17 cellular contexts compared by ENCODE assay signal in the genomic region with DNA sequence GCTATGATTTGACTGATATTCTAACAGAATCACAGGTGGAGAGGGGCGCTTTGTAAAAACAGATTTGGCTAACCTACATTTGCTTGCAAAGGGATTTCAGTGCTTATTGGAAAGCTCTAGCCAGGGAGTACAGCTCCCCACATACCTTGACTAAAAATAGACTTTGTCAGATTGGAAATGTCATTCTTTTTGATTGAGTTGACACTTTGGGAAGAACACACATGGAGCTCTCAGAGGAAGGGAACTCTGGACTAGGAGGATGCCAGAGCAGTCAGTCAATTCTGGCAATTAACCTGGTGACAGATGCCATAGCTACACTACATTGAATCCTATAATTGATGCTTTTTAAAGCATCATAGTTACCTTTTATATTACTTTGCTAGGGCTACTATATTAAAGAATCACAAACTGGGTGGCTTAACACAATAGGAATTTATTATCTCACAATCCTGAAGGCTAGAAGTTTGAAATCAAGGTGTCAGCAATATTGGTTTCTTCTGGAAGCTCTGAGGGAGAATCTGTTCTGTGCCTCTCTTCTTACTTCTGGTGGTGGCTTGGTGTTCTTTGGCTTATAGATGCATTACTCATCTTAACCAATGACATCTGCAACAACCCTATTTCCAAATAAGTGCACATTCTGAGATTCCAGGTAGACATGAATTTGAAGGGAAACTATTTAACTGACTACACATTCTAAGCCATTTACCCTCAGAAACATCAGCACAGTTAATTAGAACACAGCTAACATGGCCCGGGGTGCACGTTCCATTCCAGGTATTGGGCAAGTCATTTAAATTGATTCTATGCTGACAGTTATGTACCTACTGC. TPM values are rescaled to one million over a fixed set of nuclear protein-coding genes. Genes with fewer than 3 reads are reported as not detected.
DNase-seq lines count a peak whose midpoint lies in the region; ATAC-seq and TF ChIP-seq lines count a peak whose summit lies in the region.
"Had no signal": no experiment of that assay in that cellular context is flagged by ENCODE, and none has a peak within 500 bp of the region (broad histone marks: within the 10 kb centered on the region; RNA-seq: fewer than 3 reads in every experiment).

No MANE protein-coding gene starts in this region.

- peaks cover 0 to 7% (median 0%) of the 10 kb centered on the region in 12 donors for H3K9me3 ChIP-seq in heart left ventricle
- H3K9me3 ChIP-seq: Peyer's patch had no signal

- H3K36me3 ChIP-seq in heart left ventricle, result no peaks in the 10 kb centered on the region
- H3K36me3 ChIP-seq: HAP-1, Peyer's patch had no signal

- ATAC-seq in Right ventricle myocardium inferior (peak; percentile 89), heart left ventricle (peak; percentile 89 to 96 (median 92)), GM19455 (IDR thresholded peaks at IDR 0.05; ENCODE audit: unreplicated experiment) (no peak)

- TF ChIP-seq POLR2A in heart left ventricle (IDR thresholded peaks at IDR 0.05), result no peak

- H3K27ac ChIP-seq in heart left ventricle, result peak overlapping the region in 9 of 12 donors; percentile 4 to 64 (median 40)
- H3K27ac ChIP-seq: Peyer's patch had no signal

- no peak for TF ChIP-seq CTCF in heart left ventricle (IDR thresholded peaks at IDR 0.05)

- intact Hi-C loops in Right ventricle myocardium inferior (cut with DNase I), result no loop called here
- intact Hi-C loops in cardiac septum (cut with DNase I), result no loop called here
- intact Hi-C loops in heart left ventricle (cut with DNase I), result loop anchor here in 1 of 10 donors (5.0 kb wide), 1 partner anchor 33 kb away; no protein-coding TSS in a partner anchor

- no peaks in the 10 kb centered on the region for H3K27me3 ChIP-seq in heart left ventricle
- H3K27me3 ChIP-seq: Peyer's patch had no signal

- no peak overlapping the region for H3K4me3 ChIP-seq in heart left ventricle
- H3K4me3 ChIP-seq: HAP-1, Peyer's patch had no signal

- peaks cover 0 to 18% (median 5%) of the 10 kb centered on the region in 12 donors for H3K4me1 ChIP-seq in heart left ventricle
- H3K4me1 ChIP-seq: HAP-1, Peyer's patch had no signal

- 87 to 91% (median 87%) methylated on average over 3 of the region's 3 CpGs for WGBS in heart left ventricle, 4 donors

- DNase-seq in Right ventricle myocardium inferior (ENCODE audit: missing footprints) (no peak), cardiac septum (ENCODE audit: low spot score) (no peak), NCI-H446 treated with DMSO at 0.1 percent for 48 hours (lab: John Stamatoyannopoulos, UW) (peak; percentile 66), heart left ventricle (no peak), putamen (ENCODE audit: low spot score) (peak; percentile 58), D341Med (ENCODE audit: low spot score) (no peak), NCI-H2107 (lab: John Stamatoyannopoulos, UW) (no peak)
- DNase-seq: ACHN; Calu3; CD4-positive, alpha-beta T cell; NCI-H1417; NCI-H2029 treated with DMSO at 0.1 percent for 48 hours; NCI-H774; Peyer's patch; SHP77 treated with DMSO at 0.1 percent for 48 hours had no signal

RNA-seq across cellular contexts. Expression of a gene that starts 8.4 kb away (rescaled TPM):
- 49.5 TPM for total RNA-seq in Right ventricle myocardium inferior
- 46.3 TPM for total RNA-seq in cardiac septum
- 10 to 100 TPM; 32.2 to 66.6 (median 48.9) TPM for total RNA-seq in heart left ventricle
- polyA plus RNA-seq in heart left ventricle, result 10 to 100 TPM; 10.4 to 34.9 TPM

Comparison
In these comparisons a context has a peak if more than half of its experiments do, and no peak if none do; other contexts are left out.
1. DNase-seq: peak in NCI-H446 treated with DMSO at 0.1 percent for 48 hours (single experiment) and putamen (single experiment); none in Right ventricle myocardium inferior (single experiment), cardiac septum (single experiment), heart left ventricle (0 of 5), D341Med (single experiment) and NCI-H2107 (single experiment).